Comparison of ENCODE assay signal across 8 cellular contexts in genomic region chr17:5500804-5501391, GRCh38. TPM values are rescaled to one million over a fixed set of nuclear protein-coding genes. Genes with fewer than 3 reads are reported as not detected.
DNase-seq lines count a peak whose midpoint lies in the region; ATAC-seq and TF ChIP-seq lines count a peak whose summit lies in the region.

No MANE protein-coding gene starts in this region.

- no peaks in the 10 kb centered on the region for H3K36me3 ChIP-seq in BE2C
- no peaks in the 10 kb centered on the region for H3K36me3 ChIP-seq in esophagus (ENCODE audit: control insufficient read depth in 2 of 2, insufficient read depth in 2 of 2, low read length in 1 of 2)
- no peaks in the 10 kb centered on the region for H3K36me3 ChIP-seq in mucosa of descending colon (ENCODE audit: low read depth)

- peak overlapping the region; percentile 62 for H3K4me3 ChIP-seq in BE2C (ENCODE audit: low read depth, low read length)
- H3K4me3 ChIP-seq in esophagus (ENCODE audit: low read depth in 1 of 2, low read length in 2 of 2), result peak overlapping the region; percentile 39 to 48
- H3K4me3 ChIP-seq in mucosa of descending colon, result no peak overlapping the region

- peak; percentile 90 for DNase-seq in BE2C
- DNase-seq in NOMO-1 (lab: John Stamatoyannopoulos, UW; ENCODE audit: unreplicated experiment in 2 of 2), result peak; percentile 44 to 51
- peak; percentile 66 for DNase-seq in activated T-cell treated with anti-CD3 and anti-CD28 coated beads, Interleukin-2, amount 50 U/mL, for 4 hours
- peak; percentile 53 to 83 (median 66) for DNase-seq in mucosa of descending colon
- peak; percentile 68 to 76 for DNase-seq in stimulated activated CD8-positive, alpha-beta memory T cell treated with anti-CD3 and anti-CD28 coated beads, Interleukin-15, amount 100 ng/mL, for 48 hours (ENCODE audit: low read depth in 2 of 2)
- no peak for DNase-seq in 8988T

- no peaks in the 10 kb centered on the region for H3K27me3 ChIP-seq in BE2C
- H3K27me3 ChIP-seq in esophagus (ENCODE audit: control insufficient read depth in 1 of 2, insufficient read depth in 2 of 2, low read length in 2 of 2), result no peaks in the 10 kb centered on the region

- peak overlapping the region; percentile 66 for H3K4me3 Mint-ChIP-seq in activated T-cell treated with anti-CD3 and anti-CD28 coated beads, Interleukin-2, amount 50 U/mL, for 4 hours

- H3K4me1 ChIP-seq in BE2C (no peaks in the 10 kb centered on the region), esophagus (ENCODE audit: control insufficient read depth in 2 of 2, insufficient read depth in 2 of 2, low read length in 1 of 2) (peaks cover 0 to 5% of the 10 kb centered on the region in 2 donors), mucosa of descending colon (ENCODE audit: low read depth) (peaks cover 6% of the 10 kb centered on the region)

- H3K27me3 Mint-ChIP-seq in activated T-cell treated with anti-CD3 and anti-CD28 coated beads, Interleukin-2, amount 50 U/mL, for 4 hours (ENCODE audit: low read depth), result no peaks in the 10 kb centered on the region

- H3K4me1 Mint-ChIP-seq in activated T-cell treated with anti-CD3 and anti-CD28 coated beads, Interleukin-2, amount 50 U/mL, for 4 hours (ENCODE audit: low read depth), result peaks cover 18% of the 10 kb centered on the region

- H3K27ac ChIP-seq in esophagus (ENCODE audit: low read depth in 2 of 2, low read length in 1 of 2), result no peak overlapping the region

- intact Hi-C loops in mucosa of descending colon (cut with DNase I, micrococcal nuclease), result no loop called here

- no peaks in the 10 kb centered on the region for H3K9me3 ChIP-seq in BE2C
- H3K9me3 ChIP-seq in esophagus (ENCODE audit: control insufficient read depth in 2 of 2, insufficient read depth in 1 of 2, low read depth in 1 of 2, low read length in 1 of 2), result no peaks in the 10 kb centered on the region
- H3K9me3 ChIP-seq in mucosa of descending colon, result no peaks in the 10 kb centered on the region

- TF ChIP-seq CTCF in BE2C (IDR thresholded peaks at IDR 0.05; ENCODE audit: low read depth, low read length), result no peak
- TF ChIP-seq CTCF in mucosa of descending colon (IDR thresholded peaks at IDR 0.05), result no peak

- ATAC-seq in HG02759 (IDR thresholded peaks at IDR 0.05; ENCODE audit: unreplicated experiment) (peak; percentile 68), mucosa of descending colon (peak; percentile 81)
- ATAC-seq in activated T-cell treated with anti-CD3 and anti-CD28 coated beads, Interleukin-2, amount 50 U/mL, for 4 hours, result peak; percentile 96

- 0 to 4% methylated on average over 39 to 47 of the region's 47 CpGs for WGBS in esophagus, 2 donors

- no peaks in the 10 kb centered on the region for H3K9me3 Mint-ChIP-seq in activated T-cell treated with anti-CD3 and anti-CD28 coated beads, Interleukin-2, amount 50 U/mL, for 4 hours

- peaks cover 5% of the 10 kb centered on the region for H3K36me3 Mint-ChIP-seq in activated T-cell treated with anti-CD3 and anti-CD28 coated beads, Interleukin-2, amount 50 U/mL, for 4 hours (ENCODE audit: insufficient read depth)

RNA-seq across cellular contexts. Expression of gene MIS12, which starts 14.5 kb away (rescaled TPM):
- 18.3 TPM for polyA plus RNA-seq in BE2C (2012; ENCODE audit: insufficient read depth, insufficient read length, low read depth)
- 10 to 100 TPM; 35.9 to 38.1 (median 37.2) TPM for total RNA-seq in activated T-cell treated with anti-CD3 and anti-CD28 coated beads, Interleukin-2, amount 50 U/mL, for 4 hours
- polyA plus RNA-seq in esophagus, result 10 to 100 TPM in 1 of 2 donors, 1 to 10 TPM in 1; 7.6 to 10.5 TPM
- 10 to 100 TPM; 10.2 to 14.3 (median 12.0) TPM for total RNA-seq in mucosa of descending colon

RNA-seq across cellular contexts. Expression of gene DERL2, which starts 14.9 kb away (rescaled TPM):
- polyA plus RNA-seq in BE2C (2012; ENCODE audit: insufficient read depth, insufficient read length, low read depth), result 58.1 TPM
- 10 to 100 TPM; 77.3 to 90.3 (median 82.1) TPM for total RNA-seq in activated T-cell treated with anti-CD3 and anti-CD28 coated beads, Interleukin-2, amount 50 U/mL, for 4 hours
- polyA plus RNA-seq in esophagus, result 10 to 100 TPM; 40.1 to 53.8 TPM
- total RNA-seq in mucosa of descending colon, result 10 to 100 TPM; 43.9 to 58.5 (median 58.3) TPM

RNA-seq across cellular contexts. Expression of gene DHX33, which starts 32.1 kb away (rescaled TPM):
- polyA plus RNA-seq in BE2C (2012; ENCODE audit: insufficient read depth, insufficient read length, low read depth), result 32.4 TPM
- 10 to 100 TPM; 54.1 to 59.9 (median 58.0) TPM for total RNA-seq in activated T-cell treated with anti-CD3 and anti-CD28 coated beads, Interleukin-2, amount 50 U/mL, for 4 hours
- 1 to 10 TPM; 5.0 to 5.2 TPM for polyA plus RNA-seq in esophagus
- total RNA-seq in mucosa of descending colon, result 10 to 100 TPM in 1 of 3 donors, 1 to 10 TPM in 2; 9.4 to 12.7 (median 9.7) TPM

Comparison
In these comparisons a context has a peak if more than half of its experiments do, and no peak if none do; other contexts are left out.
1. RNA of gene DHX33, which starts 32.1 kb away (total RNA-seq): 54.1 to 59.9 TPM in activated T-cell treated with anti-CD3 and anti-CD28 coated beads, Interleukin-2, amount 50 U/mL, for 4 hours; 9.4 to 12.7 TPM in mucosa of descending colon; every median in the first group is over 4 times any median in the second.
2. Peak in every context shown above with its lines, with median percentiles within 50 percentile points of each other: ATAC-seq.